In the genomic region with DNA sequence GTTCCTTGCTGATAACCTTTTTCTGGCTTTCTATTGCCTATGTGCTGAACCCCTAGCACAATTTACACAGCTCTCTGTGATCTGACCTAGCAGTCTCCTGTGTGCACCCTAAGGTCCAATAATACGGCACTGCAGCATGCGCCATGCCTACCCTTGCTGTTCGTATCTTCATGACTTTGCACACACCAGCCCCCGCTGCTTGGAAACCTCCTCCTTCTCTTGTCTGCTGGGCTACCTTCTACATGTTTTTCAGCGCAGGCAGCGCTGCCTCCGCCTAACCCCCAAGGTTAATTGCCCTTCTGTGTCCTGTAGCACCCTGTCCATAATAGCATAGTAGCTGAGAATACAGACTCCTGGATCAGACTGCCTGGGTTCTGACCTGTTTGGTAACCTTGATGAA, we compare ENCODE assay signal across 9 cellular contexts. TPM values are rescaled to one million over a fixed set of nuclear protein-coding genes. Genes with fewer than 3 reads are reported as not detected.
DNase-seq lines count a peak whose midpoint lies in the region; ATAC-seq and TF ChIP-seq lines count a peak whose summit lies in the region.
"Had no signal": no experiment of that assay in that cellular context is flagged by ENCODE, and none has a peak within 500 bp of the region (broad histone marks: within the 10 kb centered on the region; RNA-seq: fewer than 3 reads in every experiment).

No MANE protein-coding gene starts in this region.

- H3K27ac ChIP-seq in HUES6 (ENCODE audit: low read depth, low read length): no peak overlapping the region
- no peak overlapping the region for H3K27ac ChIP-seq in mammary epithelial cell (ENCODE audit: insufficient read depth, low read depth, low read length)
- peak overlapping the region; percentile 92 for H3K27ac ChIP-seq in naive thymus-derived CD4-positive, alpha-beta T cell (ENCODE audit: low read depth, low read length)
- H3K27ac ChIP-seq in left lung: no peak overlapping the region

- H3K9ac ChIP-seq in HUES6 (ENCODE audit: low read length) (no peak overlapping the region), mammary epithelial cell (ENCODE audit: insufficient read depth, low read length) (no peak overlapping the region)

- H3K4me3 Mint-ChIP-seq in naive thymus-derived CD4-positive, alpha-beta T cell: peak overlapping the region; percentile 89 to 98 (median 95)

- ATAC-seq in naive thymus-derived CD4-positive, alpha-beta T cell: no peak
- ATAC-seq in HG02938 (IDR thresholded peaks at IDR 0.05; ENCODE audit: unreplicated experiment): no peak
- no peak for ATAC-seq in left lung

- H3K4me1 ChIP-seq in HUES6 (ENCODE audit: control insufficient read depth, insufficient read depth, low read length) (peaks cover 48% of the 10 kb centered on the region), mammary epithelial cell (ENCODE audit: insufficient read depth, low read length) (peaks cover 19% of the 10 kb centered on the region), left lung (peaks cover 33 to 88% of the 10 kb centered on the region in 2 donors)
- H3K4me1 ChIP-seq in naive thymus-derived CD4-positive, alpha-beta T cell (ENCODE audit: control insufficient read depth in 2 of 2, insufficient read depth in 2 of 2, low read length in 2 of 2): peaks cover 50 to 52% of the 10 kb centered on the region in 2 donors

- no peaks in the 10 kb centered on the region for H3K36me3 ChIP-seq in HUES6 (ENCODE audit: control insufficient read depth, insufficient read depth, low read length)
- H3K36me3 ChIP-seq in mammary epithelial cell (ENCODE audit: insufficient read depth, low read length): no peaks in the 10 kb centered on the region
- peaks cover 0 to 6% (median 0%) of the 10 kb centered on the region in 3 experiments for H3K36me3 ChIP-seq in naive thymus-derived CD4-positive, alpha-beta T cell (ENCODE audit: control insufficient read depth in 2 of 3, insufficient read depth in 3 of 3, low read length in 3 of 3)
- H3K36me3 ChIP-seq in left lung: no peaks in the 10 kb centered on the region

- 88% methylated on average over 7 of the region's 7 CpGs for WGBS in mammary epithelial cell (ENCODE audit: low coverage, missing lambda C conversion rate)

- TF ChIP-seq CTCF in AG09309 (IDR thresholded peaks at IDR 0.05; ENCODE audit: control insufficient read depth, insufficient read depth, low read depth, low read length, missing control alignments) (no peak), mammary epithelial cell (conservative IDR thresholded peaks at IDR 0.05 in 1 of 2, IDR thresholded peaks at IDR 0.05 in 1 of 2; ENCODE audit: extremely low read depth in 1 of 2, insufficient read depth in 1 of 2, low read depth in 1 of 2, low read length in 2 of 2) (no peak), left lung (IDR thresholded peaks at IDR 0.05) (no peak)

- H3K4me3 ChIP-seq in AG09309 (ENCODE audit: control insufficient read depth, low read depth, low read length): peak overlapping the region; percentile 98; the same call in 1 of the 2 replicates
- H3K4me3 ChIP-seq in HUES6 (ENCODE audit: low read depth, low read length): peak overlapping the region; percentile 93; the same call in 1 of the 2 replicates
- H3K4me3 ChIP-seq in mammary epithelial cell (replicated peaks in 1 of 3; ENCODE audit: insufficient read depth in 1 of 3, low read depth in 2 of 3, low read length in 3 of 3): no peak overlapping the region
- peak overlapping the region; percentile 86 for H3K4me3 ChIP-seq in naive thymus-derived CD4-positive, alpha-beta T cell (ENCODE audit: low read length)
- H3K4me3 ChIP-seq in left lung: peak overlapping the region in 1 of 2 donors; percentile 77

- POLR2A ChIA-PET in naive thymus-derived CD4-positive, alpha-beta T cell (lab: Charles Lee): interaction anchor here (0.5 to 3.5 kb wide), 14 partner anchors 9 to 137 kb away, joined by 3 to 14 read pairs (median 4); a partner anchor contains a TSS

- H3K27me3 Mint-ChIP-seq in naive thymus-derived CD4-positive, alpha-beta T cell: no peaks in the 10 kb centered on the region

- peak overlapping the region; percentile 76 to 96 (median 92) for H3K27ac Mint-ChIP-seq in naive thymus-derived CD4-positive, alpha-beta T cell

- BruUV-seq in mammary epithelial cell (replicated peaks; lab: Mats Ljungman, UMichigan): no TSS peak

- no peaks in the 10 kb centered on the region for H3K9me3 ChIP-seq in HUES6 (ENCODE audit: control insufficient read depth, insufficient read depth, low read depth, low read length)
- no peaks in the 10 kb centered on the region for H3K9me3 ChIP-seq in mammary epithelial cell (replicated peaks; ENCODE audit: insufficient read depth, low read length)
- no peaks in the 10 kb centered on the region for H3K9me3 ChIP-seq in naive thymus-derived CD4-positive, alpha-beta T cell (ENCODE audit: control insufficient read depth in 2 of 3, low read length in 3 of 3)
- no peaks in the 10 kb centered on the region for H3K9me3 ChIP-seq in left lung

- CTCF ChIA-PET in mammary epithelial cell (lab: Charles Lee; ENCODE audit: low non-redundant PET): no interaction called here
- CTCF ChIA-PET in naive thymus-derived CD4-positive, alpha-beta T cell (lab: Charles Lee): interaction anchor here (0.6 to 10.7 kb wide), 7 partner anchors 14 to 744 kb away, joined by 3 to 104 read pairs (median 4); a partner anchor contains a TSS

- peaks cover 60% of the 10 kb centered on the region for H3K79me2 ChIP-seq in mammary epithelial cell (ENCODE audit: insufficient read depth, low read length)

- H2AFZ ChIP-seq in mammary epithelial cell (ENCODE audit: low read depth, low read length): peak overlapping the region; percentile 93

- H3K4me2 ChIP-seq in mammary epithelial cell (ENCODE audit: insufficient read depth, low read depth, low read length): peak overlapping the region; percentile 84

- in situ Hi-C loops in mammary epithelial cell (cut with MboI; ENCODE audit: low sequenced_read_pairs in 2 of 2): no loop called here

- DNase-seq in AG09309 (ENCODE audit: low read depth) (no peak), mammary epithelial cell (no peak), cerebellar nuclear complex (lab: John Stamatoyannopoulos, UW) (no peak), NCI-H1694 treated with DMSO at 0.1 percent for 48 hours (lab: John Stamatoyannopoulos, UW) (no peak), left lung (no peak)
- no peak for DNase-seq in naive thymus-derived CD4-positive, alpha-beta T cell
- DNase-seq: activated CD4-positive, alpha-beta T cell treated with anti-CD3 and anti-CD28 coated beads for 1 hour had no signal

- no peaks in the 10 kb centered on the region for H4K20me1 ChIP-seq in mammary epithelial cell (ENCODE audit: insufficient read depth, low read length)

- H3K27me3 ChIP-seq in HUES6 (ENCODE audit: control insufficient read depth, insufficient read depth, low read length) (no peaks in the 10 kb centered on the region), mammary epithelial cell (ENCODE audit: insufficient read depth, low read length) (no peaks in the 10 kb centered on the region), left lung (no peaks in the 10 kb centered on the region)
- H3K27me3 ChIP-seq in naive thymus-derived CD4-positive, alpha-beta T cell (ENCODE audit: control insufficient read depth in 2 of 2, insufficient read depth in 2 of 2, low read length in 2 of 2): no peaks in the 10 kb centered on the region

- no peaks in the 10 kb centered on the region for H3K9me3 Mint-ChIP-seq in naive thymus-derived CD4-positive, alpha-beta T cell

- intact Hi-C loops in mammary epithelial cell (cut with micrococcal nuclease) (loop anchor here (5.0 kb wide), 2 partner anchors 49 to 64 kb away; a partner anchor contains a TSS), left lung (cut with DNase I) (loop anchor here in 1 of 2 donors (10.0 kb wide), 1 partner anchor 96 kb away; a partner anchor contains a TSS)
- intact Hi-C loops in naive thymus-derived CD4-positive, alpha-beta T cell (cut with micrococcal nuclease): loop anchor here (2.0 to 5.0 kb wide), 7 partner anchors 16 to 344 kb away; a partner anchor contains a TSS

- H3K4me1 Mint-ChIP-seq in naive thymus-derived CD4-positive, alpha-beta T cell: peaks cover 51 to 83% (median 70%) of the 10 kb centered on the region in 7 donors

- dilution Hi-C loops in mammary epithelial cell (cut with HindIII; ENCODE audit: low sequenced_read_pairs): loop anchor here (5.0 to 10.0 kb wide), 4 partner anchors 39 to 316 kb away; no protein-coding TSS in a partner anchor

- peaks cover 0 to 7% (median 0%) of the 10 kb centered on the region in 5 donors for H3K36me3 Mint-ChIP-seq in naive thymus-derived CD4-positive, alpha-beta T cell

RNA-seq across cellular contexts. Expression of a gene that starts 1.4 kb away (rescaled TPM):
- total RNA-seq in mammary epithelial cell (10 to 100 TPM; 20.2 to 35.7 TPM), left lung (10 to 100 TPM; 57.2 to 66.1 TPM)
- polyA plus RNA-seq in mammary epithelial cell: 36.7 TPM
- 18.9 TPM for polyA minus RNA-seq in mammary epithelial cell
- total RNA-seq in naive thymus-derived CD4-positive, alpha-beta T cell: 100 to 1,000 TPM in 2 of 5 experiments, 10 to 100 TPM in 3; 69.8 to 143 (median 99.3) TPM
- 10 to 100 TPM; 46.7 to 56.9 TPM for polyA plus RNA-seq in naive thymus-derived CD4-positive, alpha-beta T cell

RNA-seq across cellular contexts. Expression of a gene that starts 11.6 kb away (rescaled TPM):
- total RNA-seq in mammary epithelial cell: under 1 TPM in 1 of 2 donors, not detected in 1; 0.17 TPM
- polyA plus RNA-seq in mammary epithelial cell: 0.07 TPM
- polyA minus RNA-seq in mammary epithelial cell: not detected
- not detected for total RNA-seq in naive thymus-derived CD4-positive, alpha-beta T cell
- not detected for polyA plus RNA-seq in naive thymus-derived CD4-positive, alpha-beta T cell
- total RNA-seq in left lung: 10 to 100 TPM; 10.6 to 29.7 TPM

RNA-seq across cellular contexts. Expression of a gene that starts 26.8 kb away (rescaled TPM):
- under 1 TPM; 0.33 to 0.42 TPM for total RNA-seq in mammary epithelial cell
- 0.10 TPM for polyA plus RNA-seq in mammary epithelial cell
- polyA minus RNA-seq in mammary epithelial cell: not detected
- total RNA-seq in naive thymus-derived CD4-positive, alpha-beta T cell: 10 to 100 TPM in 1 of 5 experiments, 1 to 10 TPM in 4; 1.7 to 10.5 (median 4.6) TPM
- under 1 TPM in 1 of 2 donors, not detected in 1; 0.12 TPM for polyA plus RNA-seq in naive thymus-derived CD4-positive, alpha-beta T cell
- 1 to 10 TPM; 2.0 to 2.6 TPM for total RNA-seq in left lung

RNA-seq across cellular contexts. Expression of a gene that starts 29.9 kb away (rescaled TPM):
- not detected for total RNA-seq in mammary epithelial cell
- not detected for polyA plus RNA-seq in mammary epithelial cell
- polyA minus RNA-seq in mammary epithelial cell: not detected
- total RNA-seq in naive thymus-derived CD4-positive, alpha-beta T cell: under 1 TPM in 4 of 5 experiments, not detected in 1; 0.42 to 0.89 (median 0.50) TPM
- polyA plus RNA-seq in naive thymus-derived CD4-positive, alpha-beta T cell: under 1 TPM; 0.36 to 0.48 TPM
- total RNA-seq in left lung: under 1 TPM; 0.38 to 0.58 TPM

RNA-seq across cellular contexts. Expression of a gene that starts 30.6 kb away (rescaled TPM):
- not detected for total RNA-seq in mammary epithelial cell
- polyA plus RNA-seq in mammary epithelial cell: not detected
- not detected for polyA minus RNA-seq in mammary epithelial cell
- total RNA-seq in naive thymus-derived CD4-positive, alpha-beta T cell: not detected
- not detected for polyA plus RNA-seq in naive thymus-derived CD4-positive, alpha-beta T cell
- not detected for total RNA-seq in left lung

Comparison
In these comparisons a context has a peak if more than half of its experiments do, and no peak if none do; other contexts are left out.
1. H3K4me3 ChIP-seq: peak in AG09309 (single experiment), HUES6 (single experiment) and naive thymus-derived CD4-positive, alpha-beta T cell (single experiment); none in mammary epithelial cell (0 of 3).
2. RNA of a gene that starts 11.6 kb away (total RNA-seq): 10.6 to 29.7 TPM in left lung; 0.17 TPM in mammary epithelial cell and not detected in naive thymus-derived CD4-positive, alpha-beta T cell; every median in the first group is over 4 times any median in the second.